ENCODE assay signal across 24 cellular contexts in genomic region chr9:89366711-89367110, GRCh38. TPM values are rescaled to one million over a fixed set of nuclear protein-coding genes. Genes with fewer than 3 reads are reported as not detected.
DNase-seq lines count a peak whose midpoint lies in the region; ATAC-seq and TF ChIP-seq lines count a peak whose summit lies in the region.
"Had no signal": no experiment of that assay in that cellular context is flagged by ENCODE, and none has a peak within 500 bp of the region (broad histone marks: within the 10 kb centered on the region; RNA-seq: fewer than 3 reads in every experiment).

No MANE protein-coding gene starts in this region.

- H3K9me3 Mint-ChIP-seq in activated naive CD4-positive, alpha-beta T cell treated with anti-CD3 and anti-CD28 coated beads, Interleukin-2, amount 50 U/mL, for 24 hours: no peaks in the 10 kb centered on the region
- H3K9me3 Mint-ChIP-seq in activated naive CD4-positive, alpha-beta T cell treated with anti-CD3 and anti-CD28 coated beads for 36 hours: no peaks in the 10 kb centered on the region
- no peaks in the 10 kb centered on the region for H3K9me3 Mint-ChIP-seq in activated T-helper 17 cell treated with anti-CD3 and anti-CD28 coated beads, Interleukin-2, amount 50 U/mL, for 72 hours
- H3K9me3 Mint-ChIP-seq: activated T-cell treated with anti-CD3 and anti-CD28 coated beads, Interleukin-2, amount 50 U/mL, for 4 hours; brain; CD14-positive monocyte; immature natural killer cell; memory B cell; type B pancreatic cell had no signal

- POLR2A ChIA-PET in HEK293T (lab: Yijun Ruan, JAX): no interaction called here

- WGBS in sigmoid colon, 2 donors: 91 to 93% methylated on average over 3 of the region's 3 CpGs
- 88 to 90% methylated on average over 3 of the region's 3 CpGs for WGBS in heart right ventricle, 2 donors

- peaks cover 0 to 10% (median 4%) of the 10 kb centered on the region in 4 donors for H3K36me3 ChIP-seq in sigmoid colon
- H3K36me3 ChIP-seq in heart right ventricle: peaks cover 0 to 24% (median 6%) of the 10 kb centered on the region in 9 donors

- no peak for TF ChIP-seq EP300 in sigmoid colon (IDR thresholded peaks at IDR 0.05)

- DNase-seq in activated naive CD4-positive, alpha-beta T cell treated with anti-CD3 and anti-CD28 coated beads for 36 hours: no peak
- DNase-seq in HT1080 (ENCODE audit: low read depth): peak; percentile 23
- DNase-seq in sigmoid colon: peak; percentile 33
- DNase-seq in HEK293T (ENCODE audit: extremely low spot score): no peak
- no peak for DNase-seq in heart right ventricle
- DNase-seq: activated T-cell treated with anti-CD3 and anti-CD28 coated beads, Interleukin-2, amount 50 U/mL, for 4 hours; adrenal gland; HCEC 1CT; immature natural killer cell; NCI-H1048; NCI-H187 treated with DMSO at 0.1 percent for 48 hours; NCI-H526 treated with DMSO at 0.1 percent for 48 hours; nucleus accumbens; SJCRH30; T-helper 1 cell had no signal

- peak; percentile 38 for ATAC-seq in activated T-helper 17 cell treated with anti-CD3 and anti-CD28 coated beads, Interleukin-2, amount 50 U/mL, for 72 hours (replicated peaks)
- ATAC-seq in heart right ventricle: no peak
- ATAC-seq: HepG2 had no signal

- H3K27me3 ChIP-seq in sigmoid colon (no peaks in the 10 kb centered on the region), heart right ventricle (no peaks in the 10 kb centered on the region)
- H3K27me3 ChIP-seq: adrenal gland, SJCRH30 had no signal

- no peaks in the 10 kb centered on the region for H3K36me3 Mint-ChIP-seq in activated naive CD4-positive, alpha-beta T cell treated with anti-CD3 and anti-CD28 coated beads, Interleukin-2, amount 50 U/mL, for 24 hours
- peaks cover 2% of the 10 kb centered on the region for H3K36me3 Mint-ChIP-seq in activated naive CD4-positive, alpha-beta T cell treated with anti-CD3 and anti-CD28 coated beads for 36 hours (ENCODE audit: low read depth)
- H3K36me3 Mint-ChIP-seq in activated T-helper 17 cell treated with anti-CD3 and anti-CD28 coated beads, Interleukin-2, amount 50 U/mL, for 72 hours (ENCODE audit: low read depth): peaks cover 6% of the 10 kb centered on the region
- H3K36me3 Mint-ChIP-seq: type B pancreatic cell had no signal

- H3K4me1 ChIP-seq in sigmoid colon (no peaks in the 10 kb centered on the region), heart right ventricle (no peaks in the 10 kb centered on the region)
- H3K4me1 ChIP-seq: adrenal gland, SJCRH30 had no signal

- H3K27me3 Mint-ChIP-seq in activated naive CD4-positive, alpha-beta T cell treated with anti-CD3 and anti-CD28 coated beads, Interleukin-2, amount 50 U/mL, for 24 hours: no peaks in the 10 kb centered on the region
- no peaks in the 10 kb centered on the region for H3K27me3 Mint-ChIP-seq in activated naive CD4-positive, alpha-beta T cell treated with anti-CD3 and anti-CD28 coated beads for 36 hours (ENCODE audit: low read depth)
- no peaks in the 10 kb centered on the region for H3K27me3 Mint-ChIP-seq in activated T-helper 17 cell treated with anti-CD3 and anti-CD28 coated beads, Interleukin-2, amount 50 U/mL, for 72 hours
- H3K27me3 Mint-ChIP-seq: brain, memory B cell, type B pancreatic cell had no signal

- H3K4me1 Mint-ChIP-seq in activated naive CD4-positive, alpha-beta T cell treated with anti-CD3 and anti-CD28 coated beads, Interleukin-2, amount 50 U/mL, for 24 hours: peaks cover 17% of the 10 kb centered on the region
- H3K4me1 Mint-ChIP-seq in activated naive CD4-positive, alpha-beta T cell treated with anti-CD3 and anti-CD28 coated beads for 36 hours (ENCODE audit: low read depth): peaks cover 4% of the 10 kb centered on the region
- no peaks in the 10 kb centered on the region for H3K4me1 Mint-ChIP-seq in activated T-helper 17 cell treated with anti-CD3 and anti-CD28 coated beads, Interleukin-2, amount 50 U/mL, for 72 hours
- H3K4me1 Mint-ChIP-seq: brain, memory B cell had no signal

- H3K4me3 Mint-ChIP-seq in activated naive CD4-positive, alpha-beta T cell treated with anti-CD3 and anti-CD28 coated beads, Interleukin-2, amount 50 U/mL, for 24 hours: no peak overlapping the region
- no peak overlapping the region for H3K4me3 Mint-ChIP-seq in activated naive CD4-positive, alpha-beta T cell treated with anti-CD3 and anti-CD28 coated beads for 36 hours
- no peak overlapping the region for H3K4me3 Mint-ChIP-seq in activated T-helper 17 cell treated with anti-CD3 and anti-CD28 coated beads, Interleukin-2, amount 50 U/mL, for 72 hours
- H3K4me3 Mint-ChIP-seq: activated T-cell treated with anti-CD3 and anti-CD28 coated beads, Interleukin-2, amount 50 U/mL, for 4 hours; brain; CD14-positive monocyte; immature natural killer cell; memory B cell; type B pancreatic cell had no signal

- TF ChIP-seq POLR2A in sigmoid colon (IDR thresholded peaks at IDR 0.05): no peak

- H3K27ac Mint-ChIP-seq in activated naive CD4-positive, alpha-beta T cell treated with anti-CD3 and anti-CD28 coated beads, Interleukin-2, amount 50 U/mL, for 24 hours: peak overlapping the region; percentile 68
- H3K27ac Mint-ChIP-seq in activated naive CD4-positive, alpha-beta T cell treated with anti-CD3 and anti-CD28 coated beads for 36 hours: no peak overlapping the region
- H3K27ac Mint-ChIP-seq in activated T-helper 17 cell treated with anti-CD3 and anti-CD28 coated beads, Interleukin-2, amount 50 U/mL, for 72 hours: no peak overlapping the region
- H3K27ac Mint-ChIP-seq: memory B cell, type B pancreatic cell had no signal

- intact Hi-C loops in activated naive CD4-positive, alpha-beta T cell treated with anti-CD3 and anti-CD28 coated beads for 36 hours (cut with micrococcal nuclease): no loop called here
- intact Hi-C loops in sigmoid colon (cut with DNase I): no loop called here
- intact Hi-C loops in heart right ventricle (cut with DNase I): no loop called here

- H3K27ac ChIP-seq in sigmoid colon: no peak overlapping the region
- no peak overlapping the region for H3K27ac ChIP-seq in heart right ventricle
- H3K27ac ChIP-seq: adrenal gland, epithelial cell of prostate, SJCRH30 had no signal

- CTCF ChIA-PET in activated naive CD4-positive, alpha-beta T cell treated with anti-CD3 and anti-CD28 coated beads for 36 hours (lab: Charles Lee): no interaction called here
- CTCF ChIA-PET in HEK293T (lab: Yijun Ruan, JAX): no interaction called here

- H3K9me3 ChIP-seq in sigmoid colon (no peaks in the 10 kb centered on the region), heart right ventricle (no peaks in the 10 kb centered on the region)
- H3K9me3 ChIP-seq: adrenal gland, SJCRH30 had no signal

- H3K4me3 ChIP-seq in sigmoid colon (no peak overlapping the region), heart right ventricle (no peak overlapping the region)
- H3K4me3 ChIP-seq: adrenal gland, SJCRH30, smooth muscle cell had no signal

- no peak for TF ChIP-seq CTCF in sigmoid colon (IDR thresholded peaks at IDR 0.05)
- TF ChIP-seq CTCF in heart right ventricle (IDR thresholded peaks at IDR 0.05): no peak

TF ChIP-seq in HEK293T, 16 proteins besides CTCF, POLR2A, EP300 and RAD21:
- TF ChIP-seq NFRKB (IDR thresholded peaks at IDR 0.05) (no peak), LEF1 (IDR thresholded peaks at IDR 0.05; ENCODE audit: borderline replicate concordance) (no peak), BHLHE40 (IDR thresholded peaks at IDR 0.05; ENCODE audit: borderline replicate concordance) (no peak), FOXA1 (IDR thresholded peaks at IDR 0.05) (no peak), ARNT (IDR thresholded peaks at IDR 0.05) (no peak), SP1 (IDR thresholded peaks at IDR 0.05) (no peak), L3MBTL2 (conservative IDR thresholded peaks at IDR 0.05) (no peak), ELF4 (IDR thresholded peaks at IDR 0.05) (no peak), FOXM1 (IDR thresholded peaks at IDR 0.05; ENCODE audit: borderline replicate concordance) (no peak), CTBP1 (IDR thresholded peaks at IDR 0.05; ENCODE audit: borderline replicate concordance) (no peak), HDGF (IDR thresholded peaks at IDR 0.05; ENCODE audit: borderline replicate concordance) (no peak), FOXK2 (IDR thresholded peaks at IDR 0.05) (no peak), SUZ12 (IDR thresholded peaks at IDR 0.05) (no peak)

RNA-seq across cellular contexts. Expression of gene SECISBP2, which starts 48.4 kb away (rescaled TPM):
- 10 to 100 TPM; 42.8 to 45.8 TPM for total RNA-seq in activated naive CD4-positive, alpha-beta T cell treated with anti-CD3 and anti-CD28 coated beads for 36 hours
- total RNA-seq in HT1080 (2014; rRNA removed; shearing (Covaris generic)): 21.8 and 24.2 TPM in 2 replicates
- polyA plus RNA-seq in HT1080 (2015; cell fraction: cytosol; rRNA removed): 26.2 and 34.1 TPM in 2 replicates
- polyA plus RNA-seq in HT1080 (2015; cell fraction: nucleus; rRNA removed): 61.0 and 64.9 TPM in 2 replicates
- total RNA-seq in activated T-helper 17 cell treated with anti-CD3 and anti-CD28 coated beads, Interleukin-2, amount 50 U/mL, for 72 hours: 10 to 100 TPM; 33.1 to 40.1 TPM
- total RNA-seq in sigmoid colon (10 to 100 TPM; 35.0 to 41.8 (median 39.0) TPM), heart right ventricle (10 to 100 TPM; 13.9 to 18.8 (median 17.0) TPM)
- polyA plus RNA-seq in sigmoid colon (10 to 100 TPM; 21.0 to 34.3 (median 33.5) TPM), heart right ventricle (10 to 100 TPM; 15.7 to 20.1 TPM)

RNA-seq across cellular contexts. Expression of gene CKS2, which starts 55.7 kb away (rescaled TPM):
- 100 to 1,000 TPM; 278 to 292 TPM for total RNA-seq in activated naive CD4-positive, alpha-beta T cell treated with anti-CD3 and anti-CD28 coated beads for 36 hours
- 370 and 380 TPM in 2 replicates for total RNA-seq in HT1080 (2014; rRNA removed; shearing (Covaris generic))
- polyA plus RNA-seq in HT1080 (2015; cell fraction: cytosol; rRNA removed): 360 and 373 TPM in 2 replicates
- 152 and 158 TPM in 2 replicates for polyA plus RNA-seq in HT1080 (2015; cell fraction: nucleus; rRNA removed)
- 100 to 1,000 TPM; 179 to 230 TPM for total RNA-seq in activated T-helper 17 cell treated with anti-CD3 and anti-CD28 coated beads, Interleukin-2, amount 50 U/mL, for 72 hours
- 10 to 100 TPM in 2 of 4 donors, 1 to 10 TPM in 2; 4.7 to 18.9 (median 13.5) TPM for total RNA-seq in sigmoid colon
- 100 to 1,000 TPM in 2 of 3 donors, 10 to 100 TPM in 1; 48.6 to 151 (median 129) TPM for polyA plus RNA-seq in sigmoid colon
- total RNA-seq in heart right ventricle: 10 to 100 TPM in 2 of 10 donors, 1 to 10 TPM in 8; 1.5 to 12.2 (median 5.4) TPM
- polyA plus RNA-seq in heart right ventricle: 10 to 100 TPM in 1 of 2 donors, 1 to 10 TPM in 1; 7.9 to 24.3 TPM

Comparison
In these comparisons a context has a peak if more than half of its experiments do, and no peak if none do; other contexts are left out.
1. DNase-seq: peak in HT1080 (single experiment) and sigmoid colon (single experiment); none in activated naive CD4-positive, alpha-beta T cell treated with anti-CD3 and anti-CD28 coated beads for 36 hours (single experiment), HEK293T (single experiment) and heart right ventricle (0 of 2).
2. RNA of gene CKS2, which starts 55.7 kb away (total RNA-seq): 370 to 380 TPM in HT1080, 278 to 292 TPM in activated naive CD4-positive, alpha-beta T cell treated with anti-CD3 and anti-CD28 coated beads for 36 hours and 179 to 230 TPM in activated T-helper 17 cell treated with anti-CD3 and anti-CD28 coated beads, Interleukin-2, amount 50 U/mL, for 72 hours; 4.7 to 18.9 TPM in sigmoid colon and 1.5 to 12.2 TPM in heart right ventricle; every median in the first group is over 4 times any median in the second.